ENCODE assay signal across 30 cellular contexts in the genomic region with DNA sequence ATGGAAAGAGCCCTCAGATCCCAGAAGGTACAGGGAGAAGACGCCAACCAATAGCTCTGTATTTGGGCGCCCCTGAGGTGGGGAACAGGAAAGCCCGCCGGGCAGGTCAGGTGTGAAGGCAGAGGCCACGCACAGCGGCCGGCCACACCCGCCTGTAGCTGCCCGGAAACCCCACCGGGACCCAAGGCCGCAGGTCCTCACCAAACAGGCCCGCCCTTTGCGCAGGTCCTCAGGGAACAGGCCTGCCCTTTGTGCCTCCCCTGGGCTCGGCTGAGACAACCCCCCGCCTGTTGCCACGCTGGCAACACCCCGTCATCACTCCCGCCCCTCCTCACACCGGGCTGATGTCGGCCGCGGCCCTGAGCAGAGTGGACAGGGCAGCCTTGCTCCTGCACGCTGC. TPM values are rescaled to one million over a fixed set of nuclear protein-coding genes. Genes with fewer than 3 reads are reported as not detected.
DNase-seq lines count a peak whose midpoint lies in the region; ATAC-seq, FAIRE-seq and TF ChIP-seq lines count a peak whose summit lies in the region.
"Had no signal": no experiment of that assay in that cellular context is flagged by ENCODE, and none has a peak within 500 bp of the region (broad histone marks: within the 10 kb centered on the region; RNA-seq: fewer than 3 reads in every experiment).

No MANE protein-coding gene starts in this region.

- peaks cover 7% of the 10 kb centered on the region; the same call in 1 of the 2 replicates for H4K20me1 ChIP-seq in HepG2 (ENCODE audit: insufficient read depth, low read length)
- H4K20me1 ChIP-seq in neural cell (ENCODE audit: insufficient read depth), result no peaks in the 10 kb centered on the region

- no peak for TF ChIP-seq CTCF in HepG2 (CRISPR knock-in tag; IDR thresholded peaks at IDR 0.05)
- TF ChIP-seq CTCF in right lobe of liver (IDR thresholded peaks at IDR 0.05), result no peak
- no peak for TF ChIP-seq CTCF in RWPE2 (IDR thresholded peaks at IDR 0.05; ENCODE audit: poor library complexity, severe bottlenecking)
- no peak for TF ChIP-seq CTCF in neural cell (IDR thresholded peaks at IDR 0.05; ENCODE audit: poor library complexity, severe bottlenecking)

- H3K36me3 ChIP-seq in HepG2 (replicated peaks in 1 of 2; ENCODE audit: control insufficient read depth in 1 of 2, insufficient read depth in 2 of 2, low read length in 2 of 2), result no peaks in the 10 kb centered on the region
- H3K36me3 ChIP-seq in right lobe of liver, result no peaks in the 10 kb centered on the region
- H3K36me3 ChIP-seq in RWPE2 (ENCODE audit: low read depth), result no peaks in the 10 kb centered on the region
- H3K36me3 ChIP-seq in neural cell (ENCODE audit: insufficient read depth, low read length), result no peaks in the 10 kb centered on the region
- H3K36me3 ChIP-seq: BE2C, BLaER1 had no signal

- peak; percentile 19 for ATAC-seq in HepG2
- ATAC-seq in right lobe of liver, result no peak
- no peak for ATAC-seq in RWPE2 (ENCODE audit: low read depth)
- ATAC-seq: GM12878 had no signal

- in situ Hi-C loops in HepG2 (cut with HindIII; ENCODE audit: extremely low pct_ligation_motif_present, low pct_unique_long_range_greater_than_20kb), result no loop called here

- H3K9me3 ChIP-seq in HepG2 (ENCODE audit: low read length) (no peaks in the 10 kb centered on the region), right lobe of liver (no peaks in the 10 kb centered on the region), RWPE2 (ENCODE audit: severe bottlenecking) (no peaks in the 10 kb centered on the region), neural cell (ENCODE audit: low read length) (no peaks in the 10 kb centered on the region)
- H3K9me3 ChIP-seq: BE2C, BLaER1 had no signal

- H3K79me2 ChIP-seq in HepG2 (ENCODE audit: insufficient read depth, low read length) (no peaks in the 10 kb centered on the region), neural cell (replicated peaks; ENCODE audit: insufficient read depth, low read length) (no peaks in the 10 kb centered on the region)

- CTCF ChIA-PET in HepG2 (lab: Yijun Ruan, JAX; ENCODE audit: low intra/inter-chr PET ratio, low total read pairs), result no interaction called here

- H3K4me1 ChIP-seq in HepG2 (ENCODE audit: insufficient read depth, low read length), result no peaks in the 10 kb centered on the region; the same call in 1 of the 2 replicates
- no peaks in the 10 kb centered on the region for H3K4me1 ChIP-seq in right lobe of liver
- no peaks in the 10 kb centered on the region for H3K4me1 ChIP-seq in RWPE2 (ENCODE audit: insufficient read depth, poor library complexity, severe bottlenecking)
- H3K4me1 ChIP-seq: BE2C had no signal

- H3K4me3 ChIP-seq in HepG2 (replicated peaks in 1 of 3; ENCODE audit: insufficient read depth in 1 of 3, low read depth in 2 of 3, low read length in 3 of 3), result peak overlapping the region in 1 of 3 experiments; percentile 14; a peak in 1 of 6 replicates
- no peak overlapping the region for H3K4me3 ChIP-seq in right lobe of liver
- no peak overlapping the region for H3K4me3 ChIP-seq in RWPE2 (ENCODE audit: severe bottlenecking)
- no peak overlapping the region for H3K4me3 ChIP-seq in neural cell (ENCODE audit: low read length)
- H3K4me3 ChIP-seq: BLaER1, GM12878 had no signal

- TF ChIP-seq POLR2A in HepG2 (IDR thresholded peaks at IDR 0.05; ENCODE audit: insufficient read depth in 1 of 2, low read depth in 2 of 2, low read length in 2 of 2) (no peak), right lobe of liver (IDR thresholded peaks at IDR 0.05) (no peak)

- intact Hi-C loops in HepG2 (cut with micrococcal nuclease; ENCODE audit: unreplicated experiment) (no loop called here), right lobe of liver (cut with DNase I) (no loop called here)

- no peaks in the 10 kb centered on the region for H3F3A ChIP-seq in neural cell (ENCODE audit: insufficient read depth, low read length, poor library complexity, severe bottlenecking)

- H3K27ac ChIP-seq in HepG2 (ENCODE audit: extremely low read length, insufficient read depth, low read length), result no peak overlapping the region
- H3K27ac ChIP-seq in right lobe of liver, result no peak overlapping the region
- no peak overlapping the region for H3K27ac ChIP-seq in RWPE2 (ENCODE audit: poor library complexity, severe bottlenecking)
- H3K27ac ChIP-seq in neural cell (ENCODE audit: low read length), result no peak overlapping the region
- H3K27ac ChIP-seq: BLaER1 had no signal

- H3K27me3 ChIP-seq in HepG2 (ENCODE audit: control insufficient read depth in 1 of 2, insufficient read depth in 2 of 2, low read length in 2 of 2) (peaks cover 45 to 94% of the 10 kb centered on the region in 2 experiments), right lobe of liver (no peaks in the 10 kb centered on the region), RWPE2 (ENCODE audit: insufficient read depth, poor library complexity, severe bottlenecking) (peaks cover 25% of the 10 kb centered on the region), neural cell (ENCODE audit: insufficient read depth, low read depth, low read length) (no peaks in the 10 kb centered on the region)

- TF ChIP-seq RAD21 in HepG2 (CRISPR knock-in tag; IDR thresholded peaks at IDR 0.05) (no peak), neural cell (conservative IDR thresholded peaks at IDR 0.05) (no peak)

- DNase-seq in HepG2 (ENCODE audit: low spot score) (peak; percentile 38), right lobe of liver (no peak), RWPE2 (ENCODE audit: low spot score) (peak; percentile 83), SW 1271 (lab: John Stamatoyannopoulos, UW) (no peak), NCI-H524 treated with DMSO at 0.1 percent for 48 hours (lab: John Stamatoyannopoulos, UW) (no peak)
- DNase-seq in activated CD4-positive, alpha-beta T cell treated with anti-CD3 and anti-CD28 coated beads for 1 hour, result no peak
- DNase-seq: 8988T; ACHN; BE2C; C1 segment of cervical spinal cord; CD4-positive, alpha-beta memory T cell; CD4-positive, CD25-positive, alpha-beta regulatory T cell; CD8-positive, alpha-beta memory T cell; COR-L47; DMS 273 treated with DMSO at 0.1 percent for 48 hours; DMS153; DMS53; DMS79; DND-41; EL; GDM1 had no signal

- WGBS in HepG2 (ENCODE audit: low lambda C conversion rate), result 15% methylated on average over 8 of the region's 23 CpGs
- WGBS in right lobe of liver (ENCODE audit: insufficient coverage, low coverage, low lambda C conversion rate, missing lambda C conversion rate), result no CpG with 5 or more reads among the region's 23 CpGs

- no peaks in the 10 kb centered on the region for H3K9me2 ChIP-seq in neural cell (ENCODE audit: insufficient read depth, low read length)

- TF ChIP-seq EP300 in HepG2 (IDR thresholded peaks at IDR 0.05; ENCODE audit: low read depth in 2 of 2, low read length in 2 of 2), result no peak
- TF ChIP-seq EP300 in HepG2 (CRISPR knock-in tag; IDR thresholded peaks at IDR 0.05; ENCODE audit: borderline replicate concordance), result no peak
- no peak for TF ChIP-seq EP300 in neural cell (conservative IDR thresholded peaks at IDR 0.05; ENCODE audit: poor library complexity, severe bottlenecking)

- POLR2A ChIA-PET in HepG2 (lab: Yijun Ruan, JAX), result no interaction called here

- H2AFZ ChIP-seq in HepG2 (ENCODE audit: low read length) (no peak overlapping the region), neural cell (ENCODE audit: low read depth, low read length) (no peak overlapping the region)

- H3K9ac ChIP-seq in HepG2 (ENCODE audit: insufficient read depth, low read depth, low read length), result no peak overlapping the region
- H3K9ac ChIP-seq in neural cell (ENCODE audit: low read length), result no peak overlapping the region
- H3K9ac ChIP-seq: BLaER1 had no signal

- BruUV-seq in HepG2 (replicated peaks; lab: Mats Ljungman, UMichigan), result no TSS peak

- H3K4me2 ChIP-seq in HepG2 (ENCODE audit: low read depth, low read length) (0 out of 2 replicates have a peak overlapping the region, but pooled peaks have one; percentile 1), neural cell (ENCODE audit: low read length) (no peak overlapping the region)
- H3K4me2 ChIP-seq: BLaER1 had no signal

- no peak for FAIRE-seq in HepG2 (lab: Jason Lieb, UNC)
- FAIRE-seq: A204.1, GM12878, GM12892, GM18507 had no signal

TF ChIP-seq in neural cell, 6 proteins besides CTCF, POLR2A, EP300 and RAD21:
- no peak for TF ChIP-seq TAF1 (IDR thresholded peaks at IDR 0.05; ENCODE audit: low read depth)
- peak; percentile 26 for TF ChIP-seq POLR2AphosphoS5 (IDR thresholded peaks at IDR 0.05)

RNA-seq across cellular contexts. Expression of gene CHRNA4, which starts 44.9 kb away (rescaled TPM):
- total RNA-seq in HepG2 (2016; rRNA removed; fragmentation: Illumina TruSeq; extraction: Trizol) (not detected in 2 replicates), right lobe of liver (100 to 1,000 TPM in 1 of 6 experiments, 10 to 100 TPM in 3, 1 to 10 TPM in 2; 4.6 to 165 (median 26.8) TPM)
- not detected in 2 replicates for total RNA-seq in HepG2 (2016; cell fraction: cytosol; rRNA removed; fragmentation: Illumina TruSeq; extraction: Trizol; ENCODE audit: low read depth)
- total RNA-seq in HepG2 (2016; cell fraction: insoluble cytoplasmic fraction; rRNA removed; fragmentation: Illumina TruSeq; extraction: Trizol), result not detected in 2 replicates
- total RNA-seq in HepG2 (2016; cell fraction: membrane; rRNA removed; fragmentation: Illumina TruSeq; extraction: Trizol), result not detected in 2 replicates
- not detected in 2 replicates for total RNA-seq in HepG2 (2016; cell fraction: nucleus; rRNA removed; fragmentation: Illumina TruSeq; extraction: Trizol)
- polyA plus RNA-seq in HepG2 (2011; rRNA removed) (not detected in 2 replicates), neural cell (6.8 and 10.5 TPM in 2 replicates)
- polyA plus RNA-seq in HepG2 (2011; cell fraction: cytosol; rRNA removed), result 0.06 TPM in 1 of 2 replicates, not detected in the other
- polyA plus RNA-seq in HepG2 (2011; cell fraction: nucleus; rRNA removed), result 0.10 and 0.14 TPM in 2 replicates
- 0.11 TPM in 1 of 2 replicates, not detected in the other for polyA plus RNA-seq in HepG2 (2012)
- not detected in 2 replicates for polyA plus RNA-seq in HepG2 (2016; cell fraction: cytosol; fragmentation: Illumina TruSeq; extraction: Trizol; ENCODE audit: low read depth)
- not detected in 2 replicates for polyA plus RNA-seq in HepG2 (2016; cell fraction: insoluble cytoplasmic fraction; fragmentation: Illumina TruSeq; extraction: Trizol; ENCODE audit: low read depth)
- not detected in 2 replicates for polyA plus RNA-seq in HepG2 (2016; cell fraction: membrane; fragmentation: Illumina TruSeq; extraction: Trizol; ENCODE audit: low read depth)
- polyA plus RNA-seq in HepG2 (2016; cell fraction: nucleus; fragmentation: Illumina TruSeq; extraction: Trizol; ENCODE audit: insufficient read depth, low read depth), result not detected in 2 replicates
- polyA minus RNA-seq in HepG2 (2011; rRNA and poly(A)+ RNA removed; ENCODE audit: low replicate concordance), result not detected in 2 replicates
- not detected in 2 replicates for polyA minus RNA-seq in HepG2 (2011; cell fraction: cytosol; rRNA and poly(A)+ RNA removed)
- polyA minus RNA-seq in HepG2 (2011; cell fraction: nucleus; rRNA and poly(A)+ RNA removed), result not detected in 2 replicates
- 14.6 and 16.2 TPM in 2 replicates for polyA minus RNA-seq in neural cell
- total RNA-seq: CD4-positive, alpha-beta memory T cell; CD4-positive, CD25-positive, alpha-beta regulatory T cell; CD8-positive, alpha-beta memory T cell; Daoy had no signal
- polyA plus RNA-seq: AG04450; CD14-positive monocyte; CD4-positive, alpha-beta memory T cell; CD4-positive, CD25-positive, alpha-beta regulatory T cell; CD8-positive, alpha-beta memory T cell had no signal

Comparison
In these comparisons a context has a peak if more than half of its experiments do, and no peak if none do; other contexts are left out.
1. DNase-seq: peak in HepG2 (single experiment) and RWPE2 (single experiment); none in right lobe of liver (0 of 3), SW 1271 (0 of 2), activated CD4-positive, alpha-beta T cell treated with anti-CD3 and anti-CD28 coated beads for 1 hour (single experiment) and NCI-H524 treated with DMSO at 0.1 percent for 48 hours (single experiment).